ENCODE assay signal across 8 cellular contexts in genomic region chr2:161136194-161136593, GRCh38. TPM values are rescaled to one million over a fixed set of nuclear protein-coding genes. Genes with fewer than 3 reads are reported as not detected.
A peak's percentile ranks its signal among the peaks of the same experiment; 100 is the strongest.
DNase-seq lines count a peak whose midpoint lies in the region; ATAC-seq and TF ChIP-seq lines count a peak whose summit lies in the region.

No MANE protein-coding gene starts in this region.

- H3K27me3 ChIP-seq in DND-41 (ENCODE audit: insufficient read depth, low read length, poor library complexity): no peaks in the 10 kb centered on the region
- no peaks in the 10 kb centered on the region for H3K27me3 ChIP-seq in PC-9 (ENCODE audit: insufficient read depth, low read depth)
- H3K27me3 ChIP-seq in duodenal mucosa (ENCODE audit: control insufficient read depth in 1 of 2, insufficient read depth in 2 of 2, low read length in 2 of 2): no peaks in the 10 kb centered on the region
- H3K27me3 ChIP-seq in parathyroid adenoma (ENCODE audit: control insufficient read depth, insufficient read depth, low read length): no peaks in the 10 kb centered on the region

- no peaks in the 10 kb centered on the region for H3K9me3 ChIP-seq in DND-41 (ENCODE audit: insufficient read depth, low read length, severe bottlenecking)
- H3K9me3 ChIP-seq in PC-9 (ENCODE audit: insufficient read depth, low read depth): no peaks in the 10 kb centered on the region
- H3K9me3 ChIP-seq in duodenal mucosa (ENCODE audit: control insufficient read depth in 1 of 2, low read length in 2 of 2): no peaks in the 10 kb centered on the region
- H3K9me3 ChIP-seq in parathyroid adenoma (ENCODE audit: control insufficient read depth, low read length): no peaks in the 10 kb centered on the region

- H3K4me2 ChIP-seq in DND-41 (ENCODE audit: insufficient read depth, low read length) (no peak overlapping the region), PC-9 (peak overlapping the region; percentile 64), parathyroid adenoma (ENCODE audit: low read length) (no peak overlapping the region)

- TF ChIP-seq CTCF in DND-41 (IDR thresholded peaks at IDR 0.05; ENCODE audit: borderline replicate concordance, extremely low read depth, low read length, poor library complexity, severe bottlenecking) (no peak), PC-9 (conservative IDR thresholded peaks at IDR 0.05) (no peak), parathyroid adenoma (IDR thresholded peaks at IDR 0.05) (no peak)

- CTCF ChIA-PET in PC-9 (lab: Charles Lee): no interaction called here

- POLR2A ChIA-PET in PC-9 (lab: Charles Lee; ENCODE audit: unreplicated experiment): no interaction called here

- no peaks in the 10 kb centered on the region for H3K36me3 ChIP-seq in DND-41 (ENCODE audit: insufficient read depth, low read length)
- no peaks in the 10 kb centered on the region for H3K36me3 ChIP-seq in PC-9 (ENCODE audit: low read depth)
- H3K36me3 ChIP-seq in duodenal mucosa (ENCODE audit: control insufficient read depth in 1 of 2, insufficient read depth in 2 of 2, low read length in 2 of 2): no peaks in the 10 kb centered on the region
- H3K36me3 ChIP-seq in parathyroid adenoma (ENCODE audit: control insufficient read depth, insufficient read depth, low read length): no peaks in the 10 kb centered on the region

- peak overlapping the region; percentile 62; the same call in 1 of the 2 replicates for H2AFZ ChIP-seq in DND-41 (ENCODE audit: low read depth, low read length)
- no peak overlapping the region; the same call in 1 of the 2 replicates for H2AFZ ChIP-seq in PC-9
- H2AFZ ChIP-seq in parathyroid adenoma: peak overlapping the region; percentile 34

- H3F3A ChIP-seq in PC-9 (ENCODE audit: insufficient read depth, low read depth): peaks cover 10% of the 10 kb centered on the region

- H3K27ac ChIP-seq in DND-41 (ENCODE audit: low read length) (no peak overlapping the region; the same call in 1 of the 2 replicates), PC-9 (peak overlapping the region; percentile 68; the same call in 1 of the 2 replicates), duodenal mucosa (ENCODE audit: low read depth, low read length) (peak overlapping the region; percentile 72), parathyroid adenoma (no peak overlapping the region)

- no TSS peak for BruUV-seq in PC-9 (replicated peaks; lab: Mats Ljungman, UMichigan)

- no peaks in the 10 kb centered on the region for H4K20me1 ChIP-seq in DND-41 (ENCODE audit: insufficient read depth, low read length)
- H4K20me1 ChIP-seq in PC-9 (ENCODE audit: insufficient read depth): no peaks in the 10 kb centered on the region

- ATAC-seq in DND-41 (ENCODE audit: insufficient read depth, low read depth) (no peak), HG03439 (IDR thresholded peaks at IDR 0.05; ENCODE audit: unreplicated experiment) (no peak), HG02981 (IDR thresholded peaks at IDR 0.05; ENCODE audit: unreplicated experiment) (no peak)

- no peak overlapping the region for H3K9ac ChIP-seq in DND-41 (ENCODE audit: low read depth, low read length)
- peak overlapping the region in 1 of 2 donors; percentile 57 for H3K9ac ChIP-seq in duodenal mucosa (ENCODE audit: low read depth in 1 of 2, low read length in 2 of 2)
- H3K9ac ChIP-seq in parathyroid adenoma: no peak overlapping the region

- no peaks in the 10 kb centered on the region for H3K9me2 ChIP-seq in PC-9 (ENCODE audit: insufficient read depth)

- no peak for DNase-seq in DND-41
- no peak for DNase-seq in PC-9
- no peak for DNase-seq in NCI-H2081 (lab: John Stamatoyannopoulos, UW)
- DNase-seq in midbrain (lab: John Stamatoyannopoulos, UW): no peak

- H3K79me2 ChIP-seq in DND-41 (ENCODE audit: insufficient read depth, low read length) (no peaks in the 10 kb centered on the region), PC-9 (ENCODE audit: low read depth) (no peaks in the 10 kb centered on the region), parathyroid adenoma (no peaks in the 10 kb centered on the region)

- intact Hi-C loops in PC-9 (cut with micrococcal nuclease; ENCODE audit: unreplicated experiment): no loop called here

- H3K4me1 ChIP-seq in DND-41 (ENCODE audit: insufficient read depth, low read length) (no peaks in the 10 kb centered on the region; the same call in 1 of the 2 replicates), PC-9 (replicated peaks; ENCODE audit: insufficient read depth) (peaks cover 38% of the 10 kb centered on the region), duodenal mucosa (ENCODE audit: control insufficient read depth in 1 of 2, insufficient read depth in 2 of 2, low read length in 2 of 2) (peaks cover 0 to 10% of the 10 kb centered on the region in 2 donors), parathyroid adenoma (no peaks in the 10 kb centered on the region)

- H3K4me3 ChIP-seq in DND-41 (ENCODE audit: low read depth in 1 of 2, low read length in 2 of 2) (no peak overlapping the region), PC-9 (no peak overlapping the region), duodenal mucosa (ENCODE audit: low read depth in 1 of 2, low read length in 2 of 2) (peak overlapping the region; percentile 36 to 67), parathyroid adenoma (ENCODE audit: low read depth, low read length) (no peak overlapping the region)

RNA-seq across cellular contexts. Expression of gene TANK, which starts 24.0 kb away (rescaled TPM):
- 31.3 and 46.1 TPM in 2 replicates for total RNA-seq in PC-9 (2021)

Comparison
In these comparisons a context has a peak if more than half of its experiments do, and no peak if none do; other contexts are left out.
1. H3K27ac ChIP-seq: peak in PC-9 (single experiment) and duodenal mucosa (single experiment); none in DND-41 (single experiment) and parathyroid adenoma (single experiment).
2. H3K4me3 ChIP-seq: peak in duodenal mucosa (2 of 2); none in DND-41 (0 of 2), PC-9 (single experiment) and parathyroid adenoma (single experiment).